1 cellular context compared by ENCODE assay signal in the genomic region with DNA sequence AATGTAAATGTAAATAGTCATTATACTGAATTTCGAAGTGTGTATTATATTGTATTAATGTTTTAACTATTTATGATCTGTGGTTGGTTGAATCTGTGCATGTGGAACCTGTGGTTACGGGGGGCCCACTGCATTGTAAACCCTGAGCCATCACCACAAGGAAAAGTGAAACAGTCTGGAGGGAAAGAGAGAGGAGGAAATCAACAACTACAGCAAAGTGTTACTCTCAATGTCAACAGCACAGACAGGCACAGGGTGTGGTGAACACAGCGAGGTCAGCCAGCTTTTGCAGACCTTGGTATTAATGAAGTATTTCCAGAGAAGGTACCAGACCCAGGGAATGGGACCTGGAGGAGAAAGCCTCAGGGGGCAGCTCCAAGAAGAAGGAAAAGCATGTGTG.
TF ChIP-seq lines count a peak whose summit lies in the region.

No MANE protein-coding gene starts in this region.

TF ChIP-seq in H1, 55 proteins besides CTCF, POLR2A, EP300 and RAD21 (continued from another document):
- TF ChIP-seq SRF (IDR thresholded peaks at IDR 0.05; ENCODE audit: low read depth, low read length) (no peak), POLR2AphosphoS5 (IDR thresholded peaks at IDR 0.05; ENCODE audit: low read depth, low read length) (no peak), YY1 (IDR thresholded peaks at IDR 0.05; ENCODE audit: low read depth, low read length) (no peak), SP2 (IDR thresholded peaks at IDR 0.05; ENCODE audit: low read length) (no peak), TEAD4 (IDR thresholded peaks at IDR 0.05; ENCODE audit: low read depth, low read length) (no peak), GABPA (IDR thresholded peaks at IDR 0.05; ENCODE audit: borderline replicate concordance, insufficient read depth, low read length) (no peak), ASH2L (IDR thresholded peaks at IDR 0.05; ENCODE audit: low read length) (no peak), CBX5 (IDR thresholded peaks at IDR 0.05; ENCODE audit: low read depth, low read length) (no peak), TBP (IDR thresholded peaks at IDR 0.05; ENCODE audit: low read depth, low read length) (no peak)
